Comparison of ENCODE assay signal across 8 cellular contexts in genomic region chr6:30571085-30572077, GRCh38. TPM values are rescaled to one million over a fixed set of nuclear protein-coding genes. Genes with fewer than 3 reads are reported as not detected.
DNase-seq lines count a peak whose midpoint lies in the region; ATAC-seq lines count a peak whose summit lies in the region.

Gene ABCF1 (plus strand): TSS chr6:30571442. CDS start chr6:30571488, 46 bp downstream.

- no peaks in the 10 kb centered on the region for H3K27me3 ChIP-seq in mononuclear cell (ENCODE audit: insufficient read depth, low read length)

- H3K27me3 Mint-ChIP-seq in IgD-negative memory B cell: peaks cover 3% of the 10 kb centered on the region

- no peaks in the 10 kb centered on the region for H3K9me3 ChIP-seq in mononuclear cell (ENCODE audit: low read depth, low read length)

- H3K4me3 ChIP-seq in mononuclear cell (ENCODE audit: low read length): peak within 1 kb of the TSS; percentile 85

- peaks cover 32 to 49% (median 41%) of the 10 kb centered on the region in 3 donors for H3K4me1 Mint-ChIP-seq in IgD-negative memory B cell

- DNase-seq in DMS 273 treated with DMSO at 0.1 percent for 48 hours (lab: John Stamatoyannopoulos, UW) (peak; percentile 92), OCI-M2 (lab: John Stamatoyannopoulos, UW; ENCODE audit: unreplicated experiment) (peak; percentile 89), activated T-cell treated with anti-CD3 and anti-CD28 coated beads for 4 hours (peak; percentile 99), epidermal melanocyte (ENCODE audit: insufficient read length, low spot score) (peak; percentile 96)
- peak; percentile 99 for DNase-seq in stimulated activated CD8-positive, alpha-beta memory T cell treated with anti-CD3 and anti-CD28 coated beads, Interleukin-4, amount 100 ng/mL, for 1 hour (ENCODE audit: low read depth in 2 of 2, low spot score in 1 of 2)

- H3K27ac Mint-ChIP-seq in IgD-negative memory B cell: peak within 1 kb of the TSS; percentile 94 to 99 (median 99)

- peak within 1 kb of the TSS; percentile 95 to 99 (median 96) for H3K4me3 Mint-ChIP-seq in IgD-negative memory B cell

- H3K36me3 Mint-ChIP-seq in IgD-negative memory B cell: no peaks in the 10 kb centered on the region

- peaks cover 36% of the 10 kb centered on the region for H3K4me1 ChIP-seq in mononuclear cell (ENCODE audit: insufficient read depth, low read length)

- H3K9me3 Mint-ChIP-seq in IgD-negative memory B cell: no peaks in the 10 kb centered on the region

- ATAC-seq in GM21529 (IDR thresholded peaks at IDR 0.05; ENCODE audit: unreplicated experiment): peak; percentile 81

RNA-seq across cellular contexts. Expression of gene ABCF1, which starts in this region (rescaled TPM):
- 33.7 TPM for polyA plus RNA-seq in IgD-negative memory B cell
- total RNA-seq in mononuclear cell: 30.5 TPM

Comparison
In these comparisons a context has a peak if more than half of its experiments do, and no peak if none do; other contexts are left out.
1. Peak in every context shown above with its lines: DNase-seq, ATAC-seq and H3K4me3 ChIP-seq.